In genomic region chr2:8458461-8459459, GRCh38 we compare ENCODE assay signal across 19 cellular contexts.
DNase-seq lines count a peak whose midpoint lies in the region; ATAC-seq and TF ChIP-seq lines count a peak whose summit lies in the region.
"Had no signal": no experiment of that assay in that cellular context is flagged by ENCODE, and none has a peak within 500 bp of the region (broad histone marks: within the 10 kb centered on the region; RNA-seq: fewer than 3 reads in every experiment).

No MANE protein-coding gene starts in this region.

- no peaks in the 10 kb centered on the region for H3K27me3 Mint-ChIP-seq in activated CD8-positive, alpha-beta memory T cell treated with anti-CD3 and anti-CD28 coated beads, Interleukin-2, amount 10 ng/mL, durations not matched to agents 7 days and 5 days
- H3K27me3 Mint-ChIP-seq in T-helper 17 cell: no peaks in the 10 kb centered on the region
- H3K27me3 Mint-ChIP-seq in CD8-positive, alpha-beta T cell (ENCODE audit: low read depth): peaks cover 18% of the 10 kb centered on the region

- H3K36me3 ChIP-seq in right lobe of liver: no peaks in the 10 kb centered on the region
- H3K36me3 ChIP-seq in CD8-positive, alpha-beta T cell (ENCODE audit: insufficient read depth, low read length): no peaks in the 10 kb centered on the region
- H3K36me3 ChIP-seq: neutrophil had no signal

- H3K27me3 ChIP-seq in right lobe of liver: no peaks in the 10 kb centered on the region
- H3K27me3 ChIP-seq in CD8-positive, alpha-beta T cell (ENCODE audit: insufficient read depth, low read length): no peaks in the 10 kb centered on the region
- H3K27me3 ChIP-seq: neutrophil had no signal

- CTCF ChIA-PET in activated CD8-positive, alpha-beta memory T cell treated with anti-CD3 and anti-CD28 coated beads, Interleukin-2, amount 10 ng/mL, durations not matched to agents 7 days and 5 days (lab: Charles Lee): interaction anchor here (1.1 to 1.2 kb wide), 2 partner anchors 15 to 63 kb away, joined by 3 read pairs; no protein-coding TSS in a partner anchor
- CTCF ChIA-PET in CD8-positive, alpha-beta T cell (lab: Charles Lee): interaction anchor here (0.6 kb wide), 1 partner anchor 19 kb away, joined by 3 read pairs; no protein-coding TSS in a partner anchor

- WGBS in right lobe of liver (ENCODE audit: insufficient coverage, low coverage, low lambda C conversion rate, missing lambda C conversion rate): 67% methylated on average over 8 of the region's 10 CpGs

- peak overlapping the region; percentile 40 to 65 (median 54) for H3K27ac ChIP-seq in right lobe of liver
- H3K27ac ChIP-seq in CD8-positive, alpha-beta T cell (ENCODE audit: low read depth, low read length): no peak overlapping the region
- H3K27ac ChIP-seq: dorsolateral prefrontal cortex, foreskin keratinocyte, PC-9 had no signal

- no peak overlapping the region for H3K4me3 ChIP-seq in right lobe of liver
- H3K4me3 ChIP-seq in CD8-positive, alpha-beta T cell (ENCODE audit: low read depth, low read length): no peak overlapping the region
- H3K4me3 ChIP-seq: PC-9 had no signal

- ATAC-seq in activated CD8-positive, alpha-beta memory T cell treated with anti-CD3 and anti-CD28 coated beads, Interleukin-2, amount 10 ng/mL, durations not matched to agents 7 days and 5 days: no peak
- ATAC-seq in T-helper 17 cell: no peak
- peak; percentile 74 to 85 (median 79) for ATAC-seq in right lobe of liver
- no peak for ATAC-seq in stimulated activated effector memory CD8-positive, alpha-beta T cell treated with anti-CD3 and anti-CD28 coated beads, Interleukin-12 subunit alpha, Interleukin-12 subunit beta, amount 100 ng/mL, for 72 hours
- ATAC-seq in CD8-positive, alpha-beta T cell: no peak
- ATAC-seq: foreskin keratinocyte, left ventricle myocardium superior had no signal

- no peaks in the 10 kb centered on the region for H3K9me3 Mint-ChIP-seq in activated CD8-positive, alpha-beta memory T cell treated with anti-CD3 and anti-CD28 coated beads, Interleukin-2, amount 10 ng/mL, durations not matched to agents 7 days and 5 days (ENCODE audit: low read depth)
- no peaks in the 10 kb centered on the region for H3K9me3 Mint-ChIP-seq in stimulated activated effector memory CD8-positive, alpha-beta T cell treated with anti-CD3 and anti-CD28 coated beads, Interleukin-12 subunit alpha, Interleukin-12 subunit beta, amount 100 ng/mL, for 72 hours
- H3K9me3 Mint-ChIP-seq in CD8-positive, alpha-beta T cell: no peaks in the 10 kb centered on the region

- peaks cover 64% of the 10 kb centered on the region for H3K4me1 Mint-ChIP-seq in activated CD8-positive, alpha-beta memory T cell treated with anti-CD3 and anti-CD28 coated beads, Interleukin-2, amount 10 ng/mL, durations not matched to agents 7 days and 5 days
- peaks cover 34% of the 10 kb centered on the region for H3K4me1 Mint-ChIP-seq in T-helper 17 cell
- H3K4me1 Mint-ChIP-seq in stimulated activated effector memory CD8-positive, alpha-beta T cell treated with anti-CD3 and anti-CD28 coated beads, Interleukin-12 subunit alpha, Interleukin-12 subunit beta, amount 100 ng/mL, for 72 hours: peaks cover 84% of the 10 kb centered on the region
- peaks cover 29% of the 10 kb centered on the region for H3K4me1 Mint-ChIP-seq in CD8-positive, alpha-beta T cell (ENCODE audit: low read depth)

- H3K4me1 ChIP-seq in right lobe of liver: peaks cover 0 to 28% (median 8%) of the 10 kb centered on the region in 4 donors
- H3K4me1 ChIP-seq in CD8-positive, alpha-beta T cell (ENCODE audit: insufficient read depth, low read length): peaks cover 20% of the 10 kb centered on the region
- H3K4me1 ChIP-seq: foreskin keratinocyte had no signal

- no peak for TF ChIP-seq POLR2A in right lobe of liver (IDR thresholded peaks at IDR 0.05)

- H3K36me3 Mint-ChIP-seq in activated CD8-positive, alpha-beta memory T cell treated with anti-CD3 and anti-CD28 coated beads, Interleukin-2, amount 10 ng/mL, durations not matched to agents 7 days and 5 days: peaks cover 9% of the 10 kb centered on the region
- H3K36me3 Mint-ChIP-seq in T-helper 17 cell (ENCODE audit: low read depth): peaks cover 6% of the 10 kb centered on the region
- peaks cover 38% of the 10 kb centered on the region for H3K36me3 Mint-ChIP-seq in stimulated activated effector memory CD8-positive, alpha-beta T cell treated with anti-CD3 and anti-CD28 coated beads, Interleukin-12 subunit alpha, Interleukin-12 subunit beta, amount 100 ng/mL, for 72 hours
- no peaks in the 10 kb centered on the region for H3K36me3 Mint-ChIP-seq in CD8-positive, alpha-beta T cell

- no peaks in the 10 kb centered on the region for H3K9me3 ChIP-seq in T-helper 17 cell (ENCODE audit: control insufficient read depth, low read length, poor library complexity, severe bottlenecking)
- H3K9me3 ChIP-seq in right lobe of liver: no peaks in the 10 kb centered on the region
- H3K9me3 ChIP-seq in CD8-positive, alpha-beta T cell (ENCODE audit: low read length): no peaks in the 10 kb centered on the region
- H3K9me3 ChIP-seq: neutrophil had no signal

- H3K4me3 Mint-ChIP-seq in activated CD8-positive, alpha-beta memory T cell treated with anti-CD3 and anti-CD28 coated beads, Interleukin-2, amount 10 ng/mL, durations not matched to agents 7 days and 5 days: peak overlapping the region; percentile 75
- no peak overlapping the region for H3K4me3 Mint-ChIP-seq in T-helper 17 cell
- H3K4me3 Mint-ChIP-seq in stimulated activated effector memory CD8-positive, alpha-beta T cell treated with anti-CD3 and anti-CD28 coated beads, Interleukin-12 subunit alpha, Interleukin-12 subunit beta, amount 100 ng/mL, for 72 hours: peak overlapping the region; percentile 78
- H3K4me3 Mint-ChIP-seq in CD8-positive, alpha-beta T cell: no peak overlapping the region

- POLR2A ChIA-PET in CD8-positive, alpha-beta T cell (lab: Charles Lee): interaction anchor here (1.4 kb wide), 1 partner anchor 260 kb away, joined by 3 read pairs; no protein-coding TSS in a partner anchor

- intact Hi-C loops in right lobe of liver (cut with DNase I): no loop called here
- intact Hi-C loops in CD8-positive, alpha-beta T cell (cut with DNase I, micrococcal nuclease): loop anchor here (5.0 to 10.0 kb wide), 3 partner anchors 89 to 894 kb away; partner anchors contain the start of gene ID2 (in 1 of the 2)

- TF ChIP-seq CTCF in right lobe of liver (IDR thresholded peaks at IDR 0.05): no peak
- no peak for TF ChIP-seq CTCF in CD8-positive, alpha-beta T cell (IDR thresholded peaks at IDR 0.05)

- peak overlapping the region; percentile 16 for H3K27ac Mint-ChIP-seq in activated CD8-positive, alpha-beta memory T cell treated with anti-CD3 and anti-CD28 coated beads, Interleukin-2, amount 10 ng/mL, durations not matched to agents 7 days and 5 days
- peak overlapping the region; percentile 89 for H3K27ac Mint-ChIP-seq in T-helper 17 cell
- peak overlapping the region; percentile 99 for H3K27ac Mint-ChIP-seq in stimulated activated effector memory CD8-positive, alpha-beta T cell treated with anti-CD3 and anti-CD28 coated beads, Interleukin-12 subunit alpha, Interleukin-12 subunit beta, amount 100 ng/mL, for 72 hours
- no peak overlapping the region for H3K27ac Mint-ChIP-seq in CD8-positive, alpha-beta T cell

- DNase-seq in activated CD8-positive, alpha-beta memory T cell treated with anti-CD3 and anti-CD28 coated beads, Interleukin-2, amount 10 ng/mL, durations not matched to agents 7 days and 5 days: no peak
- DNase-seq in activated CD8-positive, alpha-beta memory T cell treated with anti-CD3 and anti-CD28 coated beads, Interleukin-2, amount 50 U/mL, for 48 hours: no peak
- DNase-seq in T-helper 17 cell (no peak), right lobe of liver (peak in 1 of 3 donors; percentile 46), DMS153 (lab: John Stamatoyannopoulos, UW) (no peak), UCSD-AML1 (lab: John Stamatoyannopoulos, UW; ENCODE audit: unreplicated experiment) (no peak)
- DNase-seq in stimulated activated effector memory CD8-positive, alpha-beta T cell treated with anti-CD3 and anti-CD28 coated beads, Interleukin-12 subunit alpha, Interleukin-12 subunit beta, amount 100 ng/mL, for 72 hours (ENCODE audit: low spot score in 2 of 2): no peak
- DNase-seq in CD8-positive, alpha-beta T cell: no peak
- DNase-seq: central memory CD4-positive, alpha-beta T cell; dorsolateral prefrontal cortex; foreskin keratinocyte; Karpas-422; left ventricle myocardium superior; NCI-H1048; NCI-H187 treated with DMSO at 0.1 percent for 48 hours; NCI-H226; PC-9; SIG-M5 had no signal

Comparison
In these comparisons a context has a peak if more than half of its experiments do, and no peak if none do; other contexts are left out.
1. ATAC-seq: peak in right lobe of liver (4 of 4); none in activated CD8-positive, alpha-beta memory T cell treated with anti-CD3 and anti-CD28 coated beads, Interleukin-2, amount 10 ng/mL, durations not matched to agents 7 days and 5 days (single experiment), T-helper 17 cell (single experiment), stimulated activated effector memory CD8-positive, alpha-beta T cell treated with anti-CD3 and anti-CD28 coated beads, Interleukin-12 subunit alpha, Interleukin-12 subunit beta, amount 100 ng/mL, for 72 hours (single experiment) and CD8-positive, alpha-beta T cell (single experiment).
2. H3K4me3 Mint-ChIP-seq: peak in activated CD8-positive, alpha-beta memory T cell treated with anti-CD3 and anti-CD28 coated beads, Interleukin-2, amount 10 ng/mL, durations not matched to agents 7 days and 5 days (single experiment) and stimulated activated effector memory CD8-positive, alpha-beta T cell treated with anti-CD3 and anti-CD28 coated beads, Interleukin-12 subunit alpha, Interleukin-12 subunit beta, amount 100 ng/mL, for 72 hours (single experiment); none in T-helper 17 cell (single experiment) and CD8-positive, alpha-beta T cell (single experiment).
3. intact Hi-C loops: an anchor here in CD8-positive, alpha-beta T cell (5.0 to 10.0 kb wide); none called in right lobe of liver.